In genomic region chr19:2061093-2061935, GRCh38 we compare ENCODE assay signal across 1 cellular context.
TF ChIP-seq lines count a peak whose summit lies in the region.

No MANE protein-coding gene starts in this region.

TF ChIP-seq in K562, 482 proteins besides CTCF, POLR2A, EP300 and RAD21 (continued from another document and continues in another):
- no peak for TF ChIP-seq PKNOX1 (IDR thresholded peaks at IDR 0.05)
- TF ChIP-seq THRA (IDR thresholded peaks at IDR 0.05) = no peak
- TF ChIP-seq KLF1 (tag; IDR thresholded peaks at IDR 0.05) = peak; percentile 63; the same call in 1 of the 2 replicates
- TF ChIP-seq ZNF124 (CRISPR knock-in tag; IDR thresholded peaks at IDR 0.05) = no peak
- TF ChIP-seq OTX1 (CRISPR knock-in tag; IDR thresholded peaks at IDR 0.05) = no peak
- TF ChIP-seq NFATC3 (IDR thresholded peaks at IDR 0.05) = no peak
- no peak for TF ChIP-seq ZNF764 (CRISPR knock-in tag; IDR thresholded peaks at IDR 0.05; ENCODE audit: low read depth)
- peak; percentile 84 for TF ChIP-seq CCNT2 (IDR thresholded peaks at IDR 0.05; ENCODE audit: borderline replicate concordance, extremely low read depth, insufficient read length, low read depth, low read length)
- no peak for TF ChIP-seq ZBED1 (IDR thresholded peaks at IDR 0.05)
- no peak for TF ChIP-seq POU5F1 (IDR thresholded peaks at IDR 0.05; ENCODE audit: borderline replicate concordance, low read depth, low read length, partially characterized antibody)
- no peak for TF ChIP-seq GABPB2 (CRISPR knock-in tag; conservative IDR thresholded peaks at IDR 0.05)
- no peak for TF ChIP-seq TCF15 (CRISPR knock-in tag; IDR thresholded peaks at IDR 0.05)
- TF ChIP-seq SMAD3 (CRISPR knock-in tag; conservative IDR thresholded peaks at IDR 0.05) = no peak
- TF ChIP-seq POLR3A (IDR thresholded peaks at IDR 0.05; ENCODE audit: borderline replicate concordance, extremely low read depth, insufficient read depth, insufficient read length) = no peak
- no peak for TF ChIP-seq ZSCAN32 (CRISPR knock-in tag; IDR thresholded peaks at IDR 0.05)
- TF ChIP-seq STAT6 (CRISPR knock-in tag; IDR thresholded peaks at IDR 0.05) = no peak
- no peak for TF ChIP-seq LCOR (CRISPR knock-in tag; IDR thresholded peaks at IDR 0.05)
- TF ChIP-seq RNF2 (IDR thresholded peaks at IDR 0.05) = peak; percentile 70; the same call in 1 of the 2 replicates
- no peak for TF ChIP-seq ZNF318 (IDR thresholded peaks at IDR 0.05; ENCODE audit: borderline replicate concordance in 1 of 2, low read depth in 1 of 2)
- no peak for TF ChIP-seq SFPQ (IDR thresholded peaks at IDR 0.05; ENCODE audit: low read depth, low read length)
- peak; percentile 35; the same call in 1 of the 2 replicates for TF ChIP-seq HIVEP1 (CRISPR knock-in tag; IDR thresholded peaks at IDR 0.05)
- TF ChIP-seq ZNF274 (IDR thresholded peaks at IDR 0.05; ENCODE audit: borderline replicate concordance, low read depth, low read length) = no peak
- peak; percentile 15 for TF ChIP-seq FOS (IDR thresholded peaks at IDR 0.05; ENCODE audit: extremely low read depth, insufficient read length)
- no peak; the same call in 1 of the 2 replicates for TF ChIP-seq ILF3 (IDR thresholded peaks at IDR 0.05; ENCODE audit: borderline replicate concordance)
- TF ChIP-seq DEAF1 (CRISPR knock-in tag; IDR thresholded peaks at IDR 0.05) = no peak
- no peak; the same call in 1 of the 2 replicates for TF ChIP-seq TEAD4 (IDR thresholded peaks at IDR 0.05; ENCODE audit: low read length)
- peak; percentile 75; the same call in 1 of the 2 replicates for TF ChIP-seq TEAD4 (CRISPR knock-in tag; IDR thresholded peaks at IDR 0.05; ENCODE audit: borderline replicate concordance)
- peak; percentile 73 for TF ChIP-seq FIP1L1 (IDR thresholded peaks at IDR 0.05; ENCODE audit: low read depth, low read length, poor library complexity, severe bottlenecking)
- no peak for TF ChIP-seq ZNF384 (IDR thresholded peaks at IDR 0.05; ENCODE audit: low read depth, low read length)
- TF ChIP-seq GTF2E2 (tag; IDR thresholded peaks at IDR 0.05) = 0 out of 2 replicates have a peak, but pooled peaks have one; percentile 68
- 0 out of 2 replicates have a peak, but pooled peaks have one; percentile 15 for TF ChIP-seq NFE2 (IDR thresholded peaks at IDR 0.05; ENCODE audit: low read depth)
- TF ChIP-seq ZNF12 (CRISPR knock-in tag; IDR thresholded peaks at IDR 0.05) = no peak
- peak; percentile 72 for TF ChIP-seq C11orf30 (IDR thresholded peaks at IDR 0.05; ENCODE audit: low read depth)
- TF ChIP-seq NR1H2 (CRISPR knock-in tag; IDR thresholded peaks at IDR 0.05) = no peak
- TF ChIP-seq ZNF592 (IDR thresholded peaks at IDR 0.05) = no peak
- no peak for TF ChIP-seq ZNF507 (tag; conservative IDR thresholded peaks at IDR 0.05)
- TF ChIP-seq SIN3B (IDR thresholded peaks at IDR 0.05; ENCODE audit: low read depth) = peak; percentile 55; the same call in 1 of the 2 replicates
- TF ChIP-seq SMARCC2 (IDR thresholded peaks at IDR 0.05; ENCODE audit: low read depth) = no peak
- peak; percentile 41; the same call in 1 of the 2 replicates for TF ChIP-seq FOXM1 (IDR thresholded peaks at IDR 0.05; ENCODE audit: low read depth)
- TF ChIP-seq FOXM1 (CRISPR knock-in tag; IDR thresholded peaks at IDR 0.05; ENCODE audit: low read depth) = no peak
- no peak for TF ChIP-seq SIX5 (IDR thresholded peaks at IDR 0.05; ENCODE audit: borderline replicate concordance in 1 of 2, insufficient read depth in 1 of 2, low read depth in 1 of 2, low read length in 2 of 2)
